2 cellular contexts compared by ENCODE assay signal in the genomic region with DNA sequence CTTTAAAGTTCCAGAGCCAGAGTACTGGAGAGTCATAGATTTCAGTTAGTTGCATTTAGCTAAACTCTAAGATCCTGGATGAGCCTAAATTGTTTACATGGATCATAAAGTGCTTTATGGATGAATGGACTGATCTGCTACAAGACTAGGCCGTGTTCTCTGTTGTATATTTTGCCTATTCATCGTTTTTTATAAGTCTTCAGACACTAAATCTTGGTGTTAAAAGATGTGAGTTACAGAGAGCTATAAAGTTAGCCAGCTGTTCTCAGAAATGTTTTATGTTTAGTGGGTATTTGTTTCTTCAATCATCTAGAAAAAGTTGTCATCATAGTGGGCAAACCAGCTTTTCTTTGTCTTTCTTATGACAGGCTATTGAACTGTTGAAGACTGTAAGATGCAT.
TF ChIP-seq lines count a peak whose summit lies in the region.

No MANE protein-coding gene starts in this region.

TF ChIP-seq in HepG2, 621 proteins besides CTCF, POLR2A, EP300 and RAD21:
- TF ChIP-seq IKZF1 (IDR thresholded peaks at IDR 0.05) (no peak), MAFK (conservative IDR thresholded peaks at IDR 0.05 in 1 of 2, IDR thresholded peaks at IDR 0.05 in 1 of 2; ENCODE audit: low read length in 2 of 2) (peak; percentile 45 to 72; a peak in 3 of 4 replicates), MAFF (IDR thresholded peaks at IDR 0.05; ENCODE audit: low read depth, low read length) (peak; percentile 63), SETDB1 (CRISPR knock-in tag; IDR thresholded peaks at IDR 0.05; ENCODE audit: borderline replicate concordance) (no peak), RFXAP (CRISPR knock-in tag; IDR thresholded peaks at IDR 0.05; ENCODE audit: borderline replicate concordance) (no peak), CBX5 (CRISPR knock-in tag; IDR thresholded peaks at IDR 0.05; ENCODE audit: borderline replicate concordance) (no peak), SIN3A (IDR thresholded peaks at IDR 0.05; ENCODE audit: borderline replicate concordance, low read depth, low read length) (no peak), ZFP82 (CRISPR knock-in tag; IDR thresholded peaks at IDR 0.05; ENCODE audit: borderline replicate concordance) (no peak), AKAP8 (CRISPR knock-in tag; IDR thresholded peaks at IDR 0.05) (no peak), ZNF160 (CRISPR knock-in tag; IDR thresholded peaks at IDR 0.05) (no peak)
- TF ChIP-seq, protein P1, sequence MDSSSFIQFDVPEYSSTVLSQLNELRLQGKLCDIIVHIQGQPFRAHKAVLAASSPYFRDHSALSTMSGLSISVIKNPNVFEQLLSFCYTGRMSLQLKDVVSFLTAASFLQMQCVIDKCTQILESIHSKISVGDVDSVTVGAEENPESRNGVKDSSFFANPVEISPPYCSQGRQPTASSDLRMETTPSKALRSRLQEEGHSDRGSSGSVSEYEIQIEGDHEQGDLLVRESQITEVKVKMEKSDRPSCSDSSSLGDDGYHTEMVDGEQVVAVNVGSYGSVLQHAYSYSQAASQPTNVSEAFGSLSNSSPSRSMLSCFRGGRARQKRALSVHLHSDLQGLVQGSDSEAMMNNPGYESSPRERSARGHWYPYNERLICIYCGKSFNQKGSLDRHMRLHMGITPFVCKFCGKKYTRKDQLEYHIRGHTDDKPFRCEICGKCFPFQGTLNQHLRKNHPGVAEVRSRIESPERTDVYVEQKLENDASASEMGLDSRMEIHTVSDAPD (CRISPR knock-in tag; IDR thresholded peaks at IDR 0.05): no peak
TF ChIP-seq in HepG2: peak in this region for 2.

TF ChIP-seq in H1, 55 proteins besides CTCF, POLR2A, EP300 and RAD21:
- TF ChIP-seq MAFK (IDR thresholded peaks at IDR 0.05; ENCODE audit: low read depth, low read length) (peak; percentile 20; the same call in 1 of the 2 replicates), SP1 (IDR thresholded peaks at IDR 0.05; ENCODE audit: low read depth, low read length) (no peak), HDAC2 (IDR thresholded peaks at IDR 0.05; ENCODE audit: borderline replicate concordance in 1 of 2, low read depth in 2 of 2, low read length in 2 of 2) (no peak), HDAC6 (IDR thresholded peaks at IDR 0.05; ENCODE audit: low read depth, low read length) (no peak)
